Comparison of ENCODE assay signal across 8 cellular contexts in the genomic region with DNA sequence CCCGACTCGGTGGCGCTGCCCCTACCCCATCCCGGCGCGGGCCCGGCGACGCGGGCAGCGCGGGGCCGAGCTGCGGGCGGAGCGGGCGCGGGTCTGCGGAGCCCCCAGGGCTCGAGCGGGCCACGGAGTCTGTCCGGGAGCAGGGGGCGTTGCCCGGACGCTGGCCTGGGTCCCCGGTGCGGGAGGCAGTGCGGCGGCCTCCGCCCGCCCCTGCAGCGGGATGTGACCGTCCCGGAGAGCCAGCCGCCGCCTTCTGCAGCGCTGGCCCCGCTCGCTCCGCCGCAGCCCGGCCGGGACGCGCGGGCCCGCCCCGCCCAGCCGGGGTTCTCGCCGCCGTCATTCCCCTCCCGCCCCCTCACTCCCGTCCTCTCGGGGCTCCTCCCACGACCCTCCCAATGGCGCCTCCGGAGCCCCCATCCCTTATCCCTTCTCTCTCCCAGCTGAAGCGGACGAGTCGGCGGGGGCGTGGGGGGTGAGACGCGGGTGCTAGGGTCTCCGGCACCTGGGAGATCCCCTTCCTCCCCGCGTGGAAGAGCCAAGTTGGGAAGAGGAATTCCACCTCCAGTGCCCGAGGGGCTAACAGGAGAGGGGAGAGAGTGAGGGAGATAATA. TPM values are rescaled to one million over a fixed set of nuclear protein-coding genes. Genes with fewer than 3 reads are reported as not detected.
DNase-seq lines count a peak whose midpoint lies in the region; ATAC-seq and TF ChIP-seq lines count a peak whose summit lies in the region.

FNDC4 (minus strand) TSS at position 257 of the 611 bp plus-strand sequence. CDS start 521 bp downstream, outside the sequence.

- H3K9me3 Mint-ChIP-seq in activated naive CD4-positive, alpha-beta T cell treated with anti-CD3 and anti-CD28 coated beads, Interleukin-2, amount 50 U/mL, for 24 hours: no peaks in the 10 kb centered on the region

- H3K4me1 Mint-ChIP-seq in activated naive CD4-positive, alpha-beta T cell treated with anti-CD3 and anti-CD28 coated beads, Interleukin-2, amount 50 U/mL, for 24 hours: peaks cover 14% of the 10 kb centered on the region

- TF ChIP-seq CTCF in omental fat pad (IDR thresholded peaks at IDR 0.05): no peak

- DNase-seq in Right ventricle myocardium inferior (ENCODE audit: missing footprints): no peak
- DNase-seq in cardiac septum (ENCODE audit: low spot score): no peak
- DNase-seq in glomerular endothelial cell (ENCODE audit: extremely low read depth, low read depth, low spot score): no peak
- no peak for DNase-seq in omental fat pad (ENCODE audit: low spot score)
- no peak for DNase-seq in superior temporal gyrus (ENCODE audit: extremely low spot score)
- DNase-seq in dedifferentiated amniotic fluid mesenchymal stem cell (ENCODE audit: extremely low spot score): no peak

- H3K4me3 Mint-ChIP-seq in activated naive CD4-positive, alpha-beta T cell treated with anti-CD3 and anti-CD28 coated beads, Interleukin-2, amount 50 U/mL, for 24 hours: peak within 1 kb of the TSS; percentile 66

- ATAC-seq in Right ventricle myocardium inferior (peak; percentile 55), omental fat pad (ENCODE audit: low FRiP score) (peak; percentile 58), GM19035 (IDR thresholded peaks at IDR 0.05; ENCODE audit: unreplicated experiment) (no peak)

- H3K36me3 Mint-ChIP-seq in activated naive CD4-positive, alpha-beta T cell treated with anti-CD3 and anti-CD28 coated beads, Interleukin-2, amount 50 U/mL, for 24 hours: no peaks in the 10 kb centered on the region

- H3K27me3 Mint-ChIP-seq in activated naive CD4-positive, alpha-beta T cell treated with anti-CD3 and anti-CD28 coated beads, Interleukin-2, amount 50 U/mL, for 24 hours: peaks cover 28% of the 10 kb centered on the region

- no peak within 1 kb of the TSS for H3K27ac Mint-ChIP-seq in activated naive CD4-positive, alpha-beta T cell treated with anti-CD3 and anti-CD28 coated beads, Interleukin-2, amount 50 U/mL, for 24 hours

- intact Hi-C loops in Right ventricle myocardium inferior (cut with DNase I): loop anchor here (5.0 kb wide), 1 partner anchor 87 kb away; the partner anchor contains the start of gene ZNF512
- intact Hi-C loops in cardiac septum (cut with DNase I): loop anchor here (5.0 kb wide), 2 partner anchors 87 to 137 kb away; partner anchors contain the start of gene ZNF512

RNA-seq across cellular contexts. Expression of gene FNDC4, which starts in this region (rescaled TPM):
- 2.9 TPM for total RNA-seq in Right ventricle myocardium inferior
- total RNA-seq in cardiac septum: 3.0 TPM
- 27.5 and 34.3 TPM in 2 replicates for total RNA-seq in glomerular endothelial cell
- total RNA-seq in omental fat pad: 10 to 100 TPM; 24.0 to 82.0 (median 52.2) TPM
